In genomic region chr6:142783499-142783898, GRCh38 we compare ENCODE assay signal across 27 cellular contexts.
DNase-seq lines count a peak whose midpoint lies in the region; ATAC-seq and TF ChIP-seq lines count a peak whose summit lies in the region.
"Had no signal": no experiment of that assay in that cellular context is flagged by ENCODE, and none has a peak within 500 bp of the region (broad histone marks: within the 10 kb centered on the region; RNA-seq: fewer than 3 reads in every experiment).

No MANE protein-coding gene starts in this region.

- POLR2A ChIA-PET in activated CD8-positive, alpha-beta T cell treated with anti-CD3 and anti-CD28 coated beads for 36 hours (lab: Charles Lee) = interaction anchor here (0.6 kb wide), 1 partner anchor 165 kb away, joined by 3 read pairs; no protein-coding TSS in a partner anchor
- POLR2A ChIA-PET in activated CD8-positive, alpha-beta T cell treated with anti-CD3 and anti-CD28 coated beads, Interleukin-2, amount 10 ng/mL, durations not matched to agents 7 days and 5 days (lab: Charles Lee) = no interaction called here

- H3K27ac Mint-ChIP-seq in activated CD8-positive, alpha-beta T cell treated with anti-CD3 and anti-CD28 coated beads for 36 hours = peak overlapping the region; percentile 59
- no peak overlapping the region for H3K27ac Mint-ChIP-seq in activated CD8-positive, alpha-beta T cell treated with anti-CD3 and anti-CD28 coated beads, Interleukin-2, amount 10 ng/mL, durations not matched to agents 7 days and 5 days
- peak overlapping the region; percentile 74 for H3K27ac Mint-ChIP-seq in activated naive CD8-positive, alpha-beta T cell

- peaks cover 18% of the 10 kb centered on the region for H3K4me1 ChIP-seq in osteoblast (ENCODE audit: insufficient read depth, low read length)
- no peaks in the 10 kb centered on the region for H3K4me1 ChIP-seq in uterus

- H3K79me2 ChIP-seq in osteoblast (ENCODE audit: insufficient read depth, low read length) = peaks cover 7% of the 10 kb centered on the region
- H3K79me2 ChIP-seq: hepatocyte had no signal

- H3K9me3 ChIP-seq in osteoblast (ENCODE audit: low read depth, low read length) = no peaks in the 10 kb centered on the region
- no peaks in the 10 kb centered on the region for H3K9me3 ChIP-seq in uterus
- H3K9me3 ChIP-seq: gastroesophageal sphincter, lower lobe of right lung, transverse colon had no signal

- H2AFZ ChIP-seq in osteoblast (ENCODE audit: low read length) = no peak overlapping the region
- H2AFZ ChIP-seq: hepatocyte had no signal

- TF ChIP-seq POLR2A in uterus (IDR thresholded peaks at IDR 0.05) = no peak

- no peak overlapping the region for H3K4me3 ChIP-seq in osteoblast (ENCODE audit: insufficient read depth, low read length)
- H3K4me3 ChIP-seq in uterus = no peak overlapping the region
- H3K4me3 ChIP-seq: dorsolateral prefrontal cortex, gastroesophageal sphincter, hepatocyte, lower lobe of right lung, transverse colon had no signal

- no peaks in the 10 kb centered on the region for H3K27me3 ChIP-seq in osteoblast (ENCODE audit: insufficient read depth, low read length)
- H3K27me3 ChIP-seq in uterus = no peaks in the 10 kb centered on the region
- H3K27me3 ChIP-seq: dorsolateral prefrontal cortex, gastroesophageal sphincter, hepatocyte, transverse colon had no signal

- peaks cover 43% of the 10 kb centered on the region for H3K36me3 Mint-ChIP-seq in activated CD8-positive, alpha-beta T cell treated with anti-CD3 and anti-CD28 coated beads for 36 hours (ENCODE audit: low read depth)
- H3K36me3 Mint-ChIP-seq in activated CD8-positive, alpha-beta T cell treated with anti-CD3 and anti-CD28 coated beads, Interleukin-2, amount 10 ng/mL, durations not matched to agents 7 days and 5 days (ENCODE audit: low read depth) = peaks cover 32% of the 10 kb centered on the region
- H3K36me3 Mint-ChIP-seq in activated naive CD8-positive, alpha-beta T cell = peaks cover 20% of the 10 kb centered on the region
- H3K36me3 Mint-ChIP-seq: natural killer cell had no signal

- peak overlapping the region; percentile 40 for H3K27ac ChIP-seq in osteoblast (ENCODE audit: low read depth, low read length)
- no peak overlapping the region for H3K27ac ChIP-seq in uterus
- H3K27ac ChIP-seq: gastroesophageal sphincter, hepatocyte, lower lobe of right lung, transverse colon had no signal

- H3K4me1 Mint-ChIP-seq in activated CD8-positive, alpha-beta T cell treated with anti-CD3 and anti-CD28 coated beads for 36 hours (ENCODE audit: low read depth) = peaks cover 70% of the 10 kb centered on the region
- peaks cover 37% of the 10 kb centered on the region for H3K4me1 Mint-ChIP-seq in activated CD8-positive, alpha-beta T cell treated with anti-CD3 and anti-CD28 coated beads, Interleukin-2, amount 10 ng/mL, durations not matched to agents 7 days and 5 days (ENCODE audit: low read depth)
- peaks cover 72% of the 10 kb centered on the region for H3K4me1 Mint-ChIP-seq in activated naive CD8-positive, alpha-beta T cell (ENCODE audit: low read depth)

- no peaks in the 10 kb centered on the region for H3K27me3 Mint-ChIP-seq in activated CD8-positive, alpha-beta T cell treated with anti-CD3 and anti-CD28 coated beads for 36 hours
- H3K27me3 Mint-ChIP-seq in activated CD8-positive, alpha-beta T cell treated with anti-CD3 and anti-CD28 coated beads, Interleukin-2, amount 10 ng/mL, durations not matched to agents 7 days and 5 days (ENCODE audit: low read depth) = no peaks in the 10 kb centered on the region
- no peaks in the 10 kb centered on the region for H3K27me3 Mint-ChIP-seq in activated naive CD8-positive, alpha-beta T cell

- H3K4me3 Mint-ChIP-seq in activated CD8-positive, alpha-beta T cell treated with anti-CD3 and anti-CD28 coated beads for 36 hours = no peak overlapping the region
- H3K4me3 Mint-ChIP-seq in activated CD8-positive, alpha-beta T cell treated with anti-CD3 and anti-CD28 coated beads, Interleukin-2, amount 10 ng/mL, durations not matched to agents 7 days and 5 days = no peak overlapping the region
- no peak overlapping the region for H3K4me3 Mint-ChIP-seq in activated naive CD8-positive, alpha-beta T cell
- H3K4me3 Mint-ChIP-seq: natural killer cell had no signal

- DNase-seq in activated CD8-positive, alpha-beta T cell treated with anti-CD3 and anti-CD28 coated beads for 36 hours = no peak
- DNase-seq in activated CD8-positive, alpha-beta T cell treated with anti-CD3 and anti-CD28 coated beads, Interleukin-2, amount 10 ng/mL, durations not matched to agents 7 days and 5 days = no peak
- DNase-seq in EH (ENCODE audit: low read depth) = peak; percentile 69
- no peak for DNase-seq in osteoblast (ENCODE audit: insufficient read length, low spot score, missing footprints)
- DNase-seq in uterus = no peak
- no peak for DNase-seq in amygdala (lab: John Stamatoyannopoulos, UW)
- DNase-seq: 8988T; activated CD4-positive, alpha-beta T cell treated with anti-CD3 and anti-CD28 coated beads for 1 hour; activated gamma-delta T cell treated with Interleukin-2 at 50 U/mL for 16 hours; DMS153; dorsolateral prefrontal cortex; lower lobe of right lung; natural killer cell; NCI-H1436; NCI-H2081 treated with DMSO at 0.1 percent for 48 hours; NCI-H226; NCI-H526 treated with DMSO at 0.1 percent for 48 hours; PC-3; stimulated activated CD4-positive, alpha-beta T cell treated with anti-CD3 and anti-CD28 coated beads, Interleukin-4, amount 100 ng/mL, for 24 hours; T-helper 2 cell; transverse colon had no signal

- no peaks in the 10 kb centered on the region for H3K36me3 ChIP-seq in osteoblast (ENCODE audit: insufficient read depth, low read length)
- no peaks in the 10 kb centered on the region for H3K36me3 ChIP-seq in uterus
- H3K36me3 ChIP-seq: gastroesophageal sphincter, lower lobe of right lung, transverse colon had no signal

- CTCF ChIA-PET in activated CD8-positive, alpha-beta T cell treated with anti-CD3 and anti-CD28 coated beads for 36 hours (lab: Charles Lee) = interaction anchor here (0.6 to 1.1 kb wide), 4 partner anchors 20 to 102 kb away, joined by 3 to 4 read pairs (median 3); no protein-coding TSS in a partner anchor
- CTCF ChIA-PET in activated CD8-positive, alpha-beta T cell treated with anti-CD3 and anti-CD28 coated beads, Interleukin-2, amount 10 ng/mL, durations not matched to agents 7 days and 5 days (lab: Charles Lee) = no interaction called here

- no peaks in the 10 kb centered on the region for H4K20me1 ChIP-seq in osteoblast (ENCODE audit: insufficient read depth, low read length)

- no peak for TF ChIP-seq CTCF in activated CD8-positive, alpha-beta T cell treated with anti-CD3 and anti-CD28 coated beads for 36 hours (IDR thresholded peaks at IDR 0.05)
- TF ChIP-seq CTCF in osteoblast (IDR thresholded peaks at IDR 0.05; ENCODE audit: extremely low read depth, low read depth, low read length) = no peak
- no peak for TF ChIP-seq CTCF in uterus (IDR thresholded peaks at IDR 0.05)

- peaks cover 5% of the 10 kb centered on the region for H3K9me3 Mint-ChIP-seq in activated CD8-positive, alpha-beta T cell treated with anti-CD3 and anti-CD28 coated beads for 36 hours
- H3K9me3 Mint-ChIP-seq in activated CD8-positive, alpha-beta T cell treated with anti-CD3 and anti-CD28 coated beads, Interleukin-2, amount 10 ng/mL, durations not matched to agents 7 days and 5 days (ENCODE audit: insufficient read depth) = no peaks in the 10 kb centered on the region
- H3K9me3 Mint-ChIP-seq in activated naive CD8-positive, alpha-beta T cell (ENCODE audit: low read depth) = peaks cover 4% of the 10 kb centered on the region
- H3K9me3 Mint-ChIP-seq: natural killer cell had no signal

- no peak for ATAC-seq in activated CD8-positive, alpha-beta T cell treated with anti-CD3 and anti-CD28 coated beads for 36 hours
- no peak for ATAC-seq in activated CD8-positive, alpha-beta T cell treated with anti-CD3 and anti-CD28 coated beads, Interleukin-2, amount 10 ng/mL, durations not matched to agents 7 days and 5 days
- ATAC-seq in HG02970 (IDR thresholded peaks at IDR 0.05; ENCODE audit: low FRiP score, unreplicated experiment) = no peak
- ATAC-seq: gastroesophageal sphincter, HCT116, HepG2, PC-3 had no signal

- intact Hi-C loops in activated CD8-positive, alpha-beta T cell treated with anti-CD3 and anti-CD28 coated beads for 36 hours (cut with micrococcal nuclease) = loop anchor here (5.0 kb wide), 1 partner anchor 64 kb away; no protein-coding TSS in a partner anchor
- intact Hi-C loops in uterus (cut with DNase I; ENCODE audit: low total_unique reads) = no loop called here

- H3K4me2 ChIP-seq in osteoblast (ENCODE audit: insufficient read depth, low read length) = no peak overlapping the region
- H3K4me2 ChIP-seq: hepatocyte had no signal
